In the genomic region with DNA sequence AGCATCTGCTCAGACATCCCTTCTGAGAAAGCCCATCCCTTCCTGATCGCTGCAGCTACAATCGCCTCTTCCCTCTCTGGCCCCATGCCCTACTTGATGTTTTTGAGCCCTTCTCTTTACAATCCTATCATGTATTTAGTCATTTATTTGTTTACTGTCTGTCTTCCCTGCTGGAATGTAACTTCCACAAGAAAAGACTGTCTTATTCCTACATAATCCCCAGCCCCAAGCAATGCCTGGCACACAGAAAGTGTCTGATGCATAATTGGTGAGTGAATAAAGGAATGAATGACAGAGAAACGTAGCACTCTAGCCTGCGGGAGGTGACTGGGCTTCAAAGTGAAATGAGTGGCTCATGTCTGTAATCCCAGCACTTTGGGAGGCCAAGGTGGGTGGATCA, we compare ENCODE assay signal across 12 cellular contexts. TPM values are rescaled to one million over a fixed set of nuclear protein-coding genes. Genes with fewer than 3 reads are reported as not detected.
DNase-seq lines count a peak whose midpoint lies in the region; TF ChIP-seq lines count a peak whose summit lies in the region.
"Had no signal": no experiment of that assay in that cellular context is flagged by ENCODE, and none has a peak within 500 bp of the region (broad histone marks: within the 10 kb centered on the region; RNA-seq: fewer than 3 reads in every experiment).

No MANE protein-coding gene starts in this region.

- H3K27me3 ChIP-seq in esophagus squamous epithelium, result no peaks in the 10 kb centered on the region

- intact Hi-C loops in activated CD4-positive, alpha-beta memory T cell treated with anti-CD3 and anti-CD28 coated beads for 36 hours (cut with micrococcal nuclease), result no loop called here
- intact Hi-C loops in esophagus squamous epithelium (cut with DNase I) (no loop called here), lower leg skin (cut with DNase I; ENCODE audit: low total_unique reads) (no loop called here)

- CTCF ChIA-PET in activated CD4-positive, alpha-beta memory T cell treated with anti-CD3 and anti-CD28 coated beads for 36 hours (lab: Charles Lee), result interaction anchor here (1.1 kb wide), 1 partner anchor 13 kb away, joined by 4 read pairs; no protein-coding TSS in a partner anchor

- WGBS in esophagus squamous epithelium, 2 donors, result 39 to 43% methylated on average over 4 of the region's 4 CpGs
- 72 to 83% methylated on average over 4 of the region's 4 CpGs for WGBS in lower leg skin, 2 donors

- peaks cover 99% of the 10 kb centered on the region for H3K36me3 Mint-ChIP-seq in activated T-cell treated with anti-CD3 and anti-CD28 coated beads, Interleukin-2, amount 50 U/mL, for 24 hours (ENCODE audit: low read depth)
- H3K36me3 Mint-ChIP-seq in activated CD4-positive, alpha-beta memory T cell treated with anti-CD3 and anti-CD28 coated beads for 36 hours, result peaks cover 62% of the 10 kb centered on the region

- H3K4me1 ChIP-seq in esophagus squamous epithelium, result peaks cover 18 to 83% (median 40%) of the 10 kb centered on the region in 3 donors

- H3K27ac ChIP-seq in esophagus squamous epithelium, result peak overlapping the region in 3 of 4 donors; percentile 5 to 44 (median 24)
- H3K27ac ChIP-seq in temporal lobe (ENCODE audit: low read depth, low read length), result peak overlapping the region; percentile 0

- peaks cover 38% of the 10 kb centered on the region for H3K4me1 Mint-ChIP-seq in activated T-cell treated with anti-CD3 and anti-CD28 coated beads, Interleukin-2, amount 50 U/mL, for 24 hours (ENCODE audit: low read depth)
- H3K4me1 Mint-ChIP-seq in activated CD4-positive, alpha-beta memory T cell treated with anti-CD3 and anti-CD28 coated beads for 36 hours (ENCODE audit: low read depth), result peaks cover 35% of the 10 kb centered on the region

- POLR2A ChIA-PET in activated CD4-positive, alpha-beta memory T cell treated with anti-CD3 and anti-CD28 coated beads for 36 hours (lab: Charles Lee), result no interaction called here

- H3K27ac Mint-ChIP-seq in activated T-cell treated with anti-CD3 and anti-CD28 coated beads, Interleukin-2, amount 50 U/mL, for 24 hours, result peak overlapping the region; percentile 69
- peak overlapping the region; percentile 49 for H3K27ac Mint-ChIP-seq in activated CD4-positive, alpha-beta memory T cell treated with anti-CD3 and anti-CD28 coated beads for 36 hours
- H3K27ac Mint-ChIP-seq: effector memory CD8-positive, alpha-beta T cell had no signal

- H3K9me3 Mint-ChIP-seq in activated T-cell treated with anti-CD3 and anti-CD28 coated beads, Interleukin-2, amount 50 U/mL, for 24 hours, result no peaks in the 10 kb centered on the region
- no peaks in the 10 kb centered on the region for H3K9me3 Mint-ChIP-seq in activated CD4-positive, alpha-beta memory T cell treated with anti-CD3 and anti-CD28 coated beads for 36 hours
- H3K9me3 Mint-ChIP-seq: effector memory CD8-positive, alpha-beta T cell had no signal

- TF ChIP-seq CTCF in esophagus squamous epithelium (IDR thresholded peaks at IDR 0.05) (no peak), lower leg skin (IDR thresholded peaks at IDR 0.05) (no peak)

- no peaks in the 10 kb centered on the region for H3K27me3 Mint-ChIP-seq in activated T-cell treated with anti-CD3 and anti-CD28 coated beads, Interleukin-2, amount 50 U/mL, for 24 hours
- no peaks in the 10 kb centered on the region for H3K27me3 Mint-ChIP-seq in activated CD4-positive, alpha-beta memory T cell treated with anti-CD3 and anti-CD28 coated beads for 36 hours
- H3K27me3 Mint-ChIP-seq: effector memory CD8-positive, alpha-beta T cell had no signal

- H3K4me3 ChIP-seq in esophagus squamous epithelium, result no peak overlapping the region
- no peak overlapping the region for H3K4me3 ChIP-seq in lower leg skin (ENCODE audit: low read depth, poor library complexity, severe bottlenecking)

- no peak for DNase-seq in activated T-cell treated with anti-CD3 and anti-CD28 coated beads, Interleukin-2, amount 50 U/mL, for 24 hours
- no peak for DNase-seq in activated T-cell treated with anti-CD3 and anti-CD28 coated beads, Interleukin-2, amount 50 U/mL, for 48 hours
- no peak for DNase-seq in activated CD4-positive, alpha-beta memory T cell treated with anti-CD3 and anti-CD28 coated beads for 36 hours
- DNase-seq in esophagus squamous epithelium (lab: John Stamatoyannopoulos, UW), result no peak
- DNase-seq in NCI-H345 treated with DMSO at 0.1 percent for 48 hours (lab: John Stamatoyannopoulos, UW; ENCODE audit: unreplicated experiment), result no peak
- no peak for DNase-seq in D341Med (ENCODE audit: low spot score)
- DNase-seq in lower leg skin (ENCODE audit: low spot score in 2 of 2), result no peak
- DNase-seq: activated CD4-positive, alpha-beta T cell treated with anti-CD3 and anti-CD28 coated beads for 48 hours; effector memory CD8-positive, alpha-beta T cell; NCI-H187 treated with DMSO at 0.1 percent for 48 hours; stimulated activated CD4-positive, alpha-beta T cell treated with anti-CD3 and anti-CD28 coated beads, Interleukin-4, amount 100 ng/mL, for 24 hours had no signal

- H3K9me3 ChIP-seq in esophagus squamous epithelium, result no peaks in the 10 kb centered on the region

- TF ChIP-seq POLR2A in esophagus squamous epithelium (IDR thresholded peaks at IDR 0.05) (no peak), lower leg skin (IDR thresholded peaks at IDR 0.05) (no peak)

- peaks cover 0 to 54% (median 10%) of the 10 kb centered on the region in 3 donors for H3K36me3 ChIP-seq in esophagus squamous epithelium

- no peak overlapping the region for H3K4me3 Mint-ChIP-seq in activated T-cell treated with anti-CD3 and anti-CD28 coated beads, Interleukin-2, amount 50 U/mL, for 24 hours
- H3K4me3 Mint-ChIP-seq in activated CD4-positive, alpha-beta memory T cell treated with anti-CD3 and anti-CD28 coated beads for 36 hours, result no peak overlapping the region
- H3K4me3 Mint-ChIP-seq: effector memory CD8-positive, alpha-beta T cell had no signal

RNA-seq across cellular contexts. Expression of a gene that starts 25.4 kb away (rescaled TPM):
- 100 to 1,000 TPM; 137 to 144 TPM for total RNA-seq in activated CD4-positive, alpha-beta memory T cell treated with anti-CD3 and anti-CD28 coated beads for 36 hours
- total RNA-seq in esophagus squamous epithelium (10 to 100 TPM; 11.3 to 42.2 (median 24.1) TPM), temporal lobe (9.8 TPM), lower leg skin (10 to 100 TPM; 37.1 to 68.9 (median 48.3) TPM)
